8 cellular contexts compared by ENCODE assay signal in genomic region chr17:384622-385194, GRCh38. TPM values are rescaled to one million over a fixed set of nuclear protein-coding genes. Genes with fewer than 3 reads are reported as not detected.
DNase-seq lines count a peak whose midpoint lies in the region; ATAC-seq and TF ChIP-seq lines count a peak whose summit lies in the region.

No MANE protein-coding gene starts in this region.

- POLR2A ChIA-PET in CD4-positive, alpha-beta T cell (lab: Charles Lee), result interaction anchor here (1.2 kb wide), 1 partner anchor 27 kb away, joined by 4 read pairs; no protein-coding TSS in a partner anchor

- H3K36me3 ChIP-seq in left ventricle myocardium inferior, result no peaks in the 10 kb centered on the region

- intact Hi-C loops in CD4-positive, alpha-beta T cell (cut with DNase I, micrococcal nuclease), result loop anchor here in 1 of 2 experiments (10.0 kb wide), 2 partner anchors 320 to 600 kb away; no protein-coding TSS in a partner anchor
- intact Hi-C loops in left ventricle myocardium inferior (cut with micrococcal nuclease), result no loop called here
- intact Hi-C loops in posterior vena cava (cut with DNase I), result loop anchor here (5.0 kb wide), 2 partner anchors 227 to 237 kb away; no protein-coding TSS in a partner anchor

- H3K27ac ChIP-seq in CD4-positive, alpha-beta T cell (ENCODE audit: low read depth, low read length), result no peak overlapping the region
- H3K27ac ChIP-seq in left ventricle myocardium inferior (replicated peaks), result peak overlapping the region; percentile 91

- peak overlapping the region; percentile 80 for H3K4me3 Mint-ChIP-seq in CD4-positive, alpha-beta T cell
- peak overlapping the region; percentile 91 for H3K4me3 Mint-ChIP-seq in T-helper 17 cell

- H3K27me3 Mint-ChIP-seq in CD4-positive, alpha-beta T cell, result peaks cover 6% of the 10 kb centered on the region
- peaks cover 11% of the 10 kb centered on the region for H3K27me3 Mint-ChIP-seq in T-helper 17 cell

- no peaks in the 10 kb centered on the region for H3K9me3 Mint-ChIP-seq in CD4-positive, alpha-beta T cell

- CTCF ChIA-PET in CD4-positive, alpha-beta T cell (lab: Charles Lee), result no interaction called here

- DNase-seq in CD4-positive, alpha-beta T cell, result no peak
- no peak for DNase-seq in T-helper 17 cell
- DNase-seq in left ventricle myocardium inferior, result no peak
- peak; percentile 80 for DNase-seq in posterior vena cava (ENCODE audit: low spot score)

- H3K27me3 ChIP-seq in CD4-positive, alpha-beta T cell (ENCODE audit: control insufficient read depth, insufficient read depth, low read length), result no peaks in the 10 kb centered on the region
- peaks cover 27% of the 10 kb centered on the region for H3K27me3 ChIP-seq in left ventricle myocardium inferior (ENCODE audit: low read depth)

- H3K4me1 Mint-ChIP-seq in CD4-positive, alpha-beta T cell (ENCODE audit: low read depth), result peaks cover 36% of the 10 kb centered on the region
- H3K4me1 Mint-ChIP-seq in T-helper 17 cell, result peaks cover 15% of the 10 kb centered on the region

- H3K27ac Mint-ChIP-seq in CD4-positive, alpha-beta T cell, result no peak overlapping the region
- peak overlapping the region; percentile 83 for H3K27ac Mint-ChIP-seq in T-helper 17 cell

- no peak for TF ChIP-seq CTCF in CD4-positive, alpha-beta T cell (IDR thresholded peaks at IDR 0.05)
- TF ChIP-seq CTCF in left ventricle myocardium inferior (IDR thresholded peaks at IDR 0.05; ENCODE audit: borderline replicate concordance), result no peak

- H3K4me3 ChIP-seq in left ventricle myocardium inferior, result peak overlapping the region; percentile 69

- H3K9me3 ChIP-seq in CD4-positive, alpha-beta T cell (ENCODE audit: control insufficient read depth, low read length), result no peaks in the 10 kb centered on the region
- H3K9me3 ChIP-seq in T-helper 17 cell (ENCODE audit: control insufficient read depth, low read length, poor library complexity, severe bottlenecking) (no peaks in the 10 kb centered on the region), left ventricle myocardium inferior (replicated peaks) (no peaks in the 10 kb centered on the region)

- no peaks in the 10 kb centered on the region for H3K36me3 Mint-ChIP-seq in CD4-positive, alpha-beta T cell (ENCODE audit: low read depth)
- peaks cover 4% of the 10 kb centered on the region for H3K36me3 Mint-ChIP-seq in T-helper 17 cell (ENCODE audit: low read depth)

- no peak for ATAC-seq in CD4-positive, alpha-beta T cell (ENCODE audit: poor library complexity)
- peak; percentile 7 for ATAC-seq in T-helper 17 cell
- no peak for ATAC-seq in GM18867 (IDR thresholded peaks at IDR 0.05; ENCODE audit: unreplicated experiment)
- ATAC-seq in HG03159 (IDR thresholded peaks at IDR 0.05; ENCODE audit: unreplicated experiment), result no peak
- ATAC-seq in HG02588 (IDR thresholded peaks at IDR 0.05; ENCODE audit: unreplicated experiment), result no peak
- no peak for ATAC-seq in GM19324 (IDR thresholded peaks at IDR 0.05; ENCODE audit: low FRiP score, unreplicated experiment)

- peaks cover 44% of the 10 kb centered on the region for H3K4me1 ChIP-seq in left ventricle myocardium inferior

RNA-seq across cellular contexts. Expression of gene RPH3AL, which starts 32.1 kb away (rescaled TPM):
- total RNA-seq in CD4-positive, alpha-beta T cell, result 1 to 10 TPM; 2.4 to 2.8 TPM
- total RNA-seq in T-helper 17 cell (1 to 10 TPM; 1.3 to 3.5 TPM), left ventricle myocardium inferior (4.0 TPM), posterior vena cava (10 to 100 TPM in 1 of 2 donors, 1 to 10 TPM in 1; 9.7 to 11.2 TPM)
